ENCODE assay signal across 1 cellular context in the genomic region with DNA sequence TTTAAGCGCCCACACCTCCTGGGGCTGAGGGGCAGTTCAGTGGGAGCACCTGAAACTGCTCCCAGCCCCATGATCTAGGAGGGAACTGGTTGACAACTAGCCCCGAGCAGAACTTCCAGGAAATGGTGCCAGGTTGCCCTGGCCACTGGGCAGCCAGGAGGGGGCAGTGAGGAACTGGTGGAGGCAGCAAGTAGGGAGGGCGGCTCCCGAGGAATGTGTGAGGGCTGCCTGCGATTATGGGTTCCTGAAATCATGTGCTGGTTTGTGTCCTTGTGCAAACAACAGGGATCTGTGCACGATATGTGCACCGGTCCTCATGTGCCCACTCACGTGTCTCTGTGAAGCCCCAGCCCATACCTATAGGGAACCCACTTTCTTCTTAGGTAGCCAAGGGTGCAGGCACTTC.
TF ChIP-seq lines count a peak whose summit lies in the region.

No MANE protein-coding gene starts in this region.

TF ChIP-seq in GM23338, 12 proteins besides CTCF, POLR2A, EP300 and RAD21 (continued from another document):
- TF ChIP-seq, protein P1, sequence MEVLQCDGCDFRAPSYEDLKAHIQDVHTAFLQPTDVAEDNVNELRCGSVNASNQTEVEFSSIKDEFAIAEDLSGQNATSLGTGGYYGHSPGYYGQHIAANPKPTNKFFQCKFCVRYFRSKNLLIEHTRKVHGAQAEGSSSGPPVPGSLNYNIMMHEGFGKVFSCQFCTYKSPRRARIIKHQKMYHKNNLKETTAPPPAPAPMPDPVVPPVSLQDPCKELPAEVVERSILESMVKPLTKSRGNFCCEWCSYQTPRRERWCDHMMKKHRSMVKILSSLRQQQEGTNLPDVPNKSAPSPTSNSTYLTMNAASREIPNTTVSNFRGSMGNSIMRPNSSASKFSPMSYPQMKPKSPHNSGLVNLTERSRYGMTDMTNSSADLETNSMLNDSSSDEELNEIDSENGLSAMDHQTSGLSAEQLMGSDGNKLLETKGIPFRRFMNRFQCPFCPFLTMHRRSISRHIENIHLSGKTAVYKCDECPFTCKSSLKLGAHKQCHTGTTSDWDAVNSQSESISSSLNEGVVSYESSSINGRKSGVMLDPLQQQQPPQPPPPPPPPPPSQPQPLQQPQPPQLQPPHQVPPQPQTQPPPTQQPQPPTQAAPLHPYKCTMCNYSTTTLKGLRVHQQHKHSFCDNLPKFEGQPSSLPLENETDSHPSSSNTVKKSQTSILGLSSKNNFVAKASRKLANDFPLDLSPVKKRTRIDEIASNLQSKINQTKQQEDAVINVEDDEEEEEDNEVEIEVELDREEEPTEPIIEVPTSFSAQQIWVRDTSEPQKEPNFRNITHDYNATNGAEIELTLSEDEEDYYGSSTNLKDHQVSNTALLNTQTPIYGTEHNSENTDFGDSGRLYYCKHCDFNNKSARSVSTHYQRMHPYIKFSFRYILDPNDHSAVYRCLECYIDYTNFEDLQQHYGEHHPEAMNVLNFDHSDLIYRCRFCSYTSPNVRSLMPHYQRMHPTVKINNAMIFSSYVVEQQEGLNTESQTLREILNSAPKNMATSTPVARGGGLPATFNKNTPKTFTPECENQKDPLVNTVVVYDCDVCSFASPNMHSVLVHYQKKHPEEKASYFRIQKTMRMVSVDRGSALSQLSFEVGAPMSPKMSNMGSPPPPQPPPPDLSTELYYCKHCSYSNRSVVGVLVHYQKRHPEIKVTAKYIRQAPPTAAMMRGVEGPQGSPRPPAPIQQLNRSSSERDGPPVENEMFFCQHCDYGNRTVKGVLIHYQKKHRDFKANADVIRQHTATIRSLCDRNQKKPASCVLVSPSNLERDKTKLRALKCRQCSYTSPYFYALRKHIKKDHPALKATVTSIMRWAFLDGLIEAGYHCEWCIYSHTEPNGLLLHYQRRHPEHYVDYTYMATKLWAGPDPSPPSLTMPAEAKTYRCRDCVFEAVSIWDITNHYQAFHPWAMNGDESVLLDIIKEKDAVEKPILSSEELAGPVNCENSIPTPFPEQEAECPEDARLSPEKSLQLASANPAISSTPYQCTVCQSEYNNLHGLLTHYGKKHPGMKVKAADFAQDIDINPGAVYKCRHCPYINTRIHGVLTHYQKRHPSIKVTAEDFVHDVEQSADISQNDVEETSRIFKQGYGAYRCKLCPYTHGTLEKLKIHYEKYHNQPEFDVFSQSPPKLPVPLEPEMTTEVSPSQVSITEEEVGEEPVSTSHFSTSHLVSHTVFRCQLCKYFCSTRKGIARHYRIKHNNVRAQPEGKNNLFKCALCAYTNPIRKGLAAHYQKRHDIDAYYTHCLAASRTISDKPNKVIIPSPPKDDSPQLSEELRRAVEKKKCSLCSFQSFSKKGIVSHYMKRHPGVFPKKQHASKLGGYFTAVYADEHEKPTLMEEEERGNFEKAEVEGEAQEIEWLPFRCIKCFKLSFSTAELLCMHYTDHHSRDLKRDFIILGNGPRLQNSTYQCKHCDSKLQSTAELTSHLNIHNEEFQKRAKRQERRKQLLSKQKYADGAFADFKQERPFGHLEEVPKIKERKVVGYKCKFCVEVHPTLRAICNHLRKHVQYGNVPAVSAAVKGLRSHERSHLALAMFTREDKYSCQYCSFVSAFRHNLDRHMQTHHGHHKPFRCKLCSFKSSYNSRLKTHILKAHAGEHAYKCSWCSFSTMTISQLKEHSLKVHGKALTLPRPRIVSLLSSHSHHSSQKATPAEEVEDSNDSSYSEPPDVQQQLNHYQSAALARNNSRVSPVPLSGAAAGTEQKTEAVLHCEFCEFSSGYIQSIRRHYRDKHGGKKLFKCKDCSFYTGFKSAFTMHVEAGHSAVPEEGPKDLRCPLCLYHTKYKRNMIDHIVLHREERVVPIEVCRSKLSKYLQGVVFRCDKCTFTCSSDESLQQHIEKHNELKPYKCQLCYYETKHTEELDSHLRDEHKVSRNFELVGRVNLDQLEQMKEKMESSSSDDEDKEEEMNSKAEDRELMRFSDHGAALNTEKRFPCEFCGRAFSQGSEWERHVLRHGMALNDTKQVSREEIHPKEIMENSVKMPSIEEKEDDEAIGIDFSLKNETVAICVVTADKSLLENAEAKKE (CRISPR knock-in tag; IDR thresholded peaks at IDR 0.05) = no peak
- no peak for TF ChIP-seq ZNF331 (CRISPR knock-in tag; IDR thresholded peaks at IDR 0.05; ENCODE audit: low read depth)
- TF ChIP-seq STAT1 (IDR thresholded peaks at IDR 0.05; ENCODE audit: unreplicated experiment) = no peak
